Comparison of ENCODE assay signal across 9 cellular contexts in the genomic region with DNA sequence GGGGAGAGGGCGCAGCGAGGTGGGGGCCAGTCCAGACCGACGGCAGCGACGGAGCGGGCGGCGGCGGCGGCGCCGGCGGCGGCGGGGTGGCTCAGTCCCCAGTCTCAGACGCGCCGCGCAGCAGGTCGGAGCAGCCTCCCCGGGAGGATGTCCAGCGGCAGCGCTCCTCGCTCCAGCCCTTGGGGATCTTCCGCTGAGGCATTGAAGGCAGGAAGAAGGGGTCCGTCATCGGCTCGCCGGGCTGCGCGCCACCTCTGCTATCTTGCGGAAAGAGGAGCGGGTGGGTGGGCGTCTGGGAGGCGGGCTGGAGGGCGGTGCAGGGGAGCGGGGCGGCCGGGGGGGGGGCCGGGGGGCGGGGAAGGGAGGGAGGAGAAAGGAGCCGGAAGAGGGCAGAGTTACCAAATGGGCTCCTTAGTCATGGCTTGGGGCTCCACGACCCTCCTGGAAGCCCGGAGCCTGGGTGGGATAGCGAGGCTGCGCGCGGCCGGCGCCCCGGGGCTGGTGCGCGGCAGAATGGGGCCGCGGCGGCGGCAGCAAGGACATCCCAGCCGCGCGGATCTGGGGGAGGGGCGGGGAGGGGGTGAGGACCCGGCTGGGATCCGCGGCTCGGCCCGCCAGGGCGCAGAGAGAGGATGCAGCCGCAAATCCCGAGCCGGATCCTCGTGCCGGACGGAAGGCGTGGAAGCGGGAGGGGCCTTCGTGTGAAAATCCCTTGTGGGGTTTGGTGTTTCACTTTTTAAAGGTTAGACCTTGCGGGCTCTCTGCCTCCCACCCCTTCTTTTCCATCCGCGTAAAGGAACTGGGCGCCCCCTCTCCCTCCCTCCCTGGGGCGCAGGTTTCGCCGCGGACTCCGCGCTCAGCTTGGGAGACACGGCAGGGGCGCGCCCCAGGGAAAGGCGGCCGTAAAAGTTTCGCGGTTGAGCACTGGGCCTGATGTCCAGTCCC. TPM values are rescaled to one million over a fixed set of nuclear protein-coding genes. Genes with fewer than 3 reads are reported as not detected.
DNase-seq lines count a peak whose midpoint lies in the region; ATAC-seq and TF ChIP-seq lines count a peak whose summit lies in the region.
"Had no signal": no experiment of that assay in that cellular context is flagged by ENCODE, and none has a peak within 500 bp of the region (broad histone marks: within the 10 kb centered on the region; RNA-seq: fewer than 3 reads in every experiment).

A gene with protein sequence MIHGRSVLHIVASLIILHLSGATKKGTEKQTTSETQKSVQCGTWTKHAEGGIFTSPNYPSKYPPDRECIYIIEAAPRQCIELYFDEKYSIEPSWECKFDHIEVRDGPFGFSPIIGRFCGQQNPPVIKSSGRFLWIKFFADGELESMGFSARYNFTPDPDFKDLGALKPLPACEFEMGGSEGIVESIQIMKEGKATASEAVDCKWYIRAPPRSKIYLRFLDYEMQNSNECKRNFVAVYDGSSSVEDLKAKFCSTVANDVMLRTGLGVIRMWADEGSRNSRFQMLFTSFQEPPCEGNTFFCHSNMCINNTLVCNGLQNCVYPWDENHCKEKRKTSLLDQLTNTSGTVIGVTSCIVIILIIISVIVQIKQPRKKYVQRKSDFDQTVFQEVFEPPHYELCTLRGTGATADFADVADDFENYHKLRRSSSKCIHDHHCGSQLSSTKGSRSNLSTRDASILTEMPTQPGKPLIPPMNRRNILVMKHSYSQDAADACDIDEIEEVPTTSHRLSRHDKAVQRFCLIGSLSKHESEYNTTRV (minus strand): TSS at position 267 of the 945 bp plus-strand sequence. CDS start 696 bp downstream, outside the sequence.

- DNase-seq in activated CD8-positive, alpha-beta memory T cell treated with anti-CD3 and anti-CD28 coated beads, Interleukin-2, amount 50 U/mL, for 48 hours, result peak; percentile 51
- DNase-seq in activated CD8-positive, alpha-beta memory T cell treated with anti-CD3 and anti-CD28 coated beads, Interleukin-2, amount 10 ng/mL, durations not matched to agents 7 days and 5 days, result no peak
- DNase-seq in RWPE2 (ENCODE audit: low spot score) (no peak), tibial nerve (ENCODE audit: low spot score in 2 of 2) (no peak), CD14-positive monocyte (ENCODE audit: low spot score) (no peak), foreskin melanocyte (no peak)
- DNase-seq in activated naive CD4-positive, alpha-beta T cell treated with anti-CD3 and anti-CD28 coated beads, Interleukin-2, amount 50 U/mL, for 16 hours, result no peak

- WGBS in tibial nerve, 2 donors, result 1 to 4% methylated on average over 20 to 52 of the region's 94 CpGs

- peaks cover 15% of the 10 kb centered on the region for H3K27me3 ChIP-seq in RWPE2 (ENCODE audit: insufficient read depth, poor library complexity, severe bottlenecking)
- peaks cover 45% of the 10 kb centered on the region for H3K27me3 ChIP-seq in iPS-15b (ENCODE audit: control insufficient read depth, insufficient read depth, low read length)
- H3K27me3 ChIP-seq in tibial nerve, result peaks cover 0 to 25% of the 10 kb centered on the region in 2 donors

- peaks cover 25% of the 10 kb centered on the region for H3K27me3 Mint-ChIP-seq in activated CD8-positive, alpha-beta memory T cell treated with anti-CD3 and anti-CD28 coated beads, Interleukin-2, amount 10 ng/mL, durations not matched to agents 7 days and 5 days
- peaks cover 39 to 49% (median 47%) of the 10 kb centered on the region in 3 donors for H3K27me3 Mint-ChIP-seq in CD14-positive monocyte (ENCODE audit: low read depth in 3 of 3)

- H3K9me3 ChIP-seq in RWPE2 (ENCODE audit: severe bottlenecking), result no peaks in the 10 kb centered on the region
- H3K9me3 ChIP-seq in iPS-15b (ENCODE audit: control insufficient read depth, insufficient read depth, low read length), result no peaks in the 10 kb centered on the region
- no peaks in the 10 kb centered on the region for H3K9me3 ChIP-seq in tibial nerve

- no peak for ATAC-seq in activated CD8-positive, alpha-beta memory T cell treated with anti-CD3 and anti-CD28 coated beads, Interleukin-2, amount 10 ng/mL, durations not matched to agents 7 days and 5 days
- peak; percentile 44 for ATAC-seq in RWPE2 (ENCODE audit: low read depth)
- ATAC-seq: Panc1 had no signal

- no peaks in the 10 kb centered on the region for H3K4me1 Mint-ChIP-seq in activated CD8-positive, alpha-beta memory T cell treated with anti-CD3 and anti-CD28 coated beads, Interleukin-2, amount 10 ng/mL, durations not matched to agents 7 days and 5 days
- H3K4me1 Mint-ChIP-seq in CD14-positive monocyte, result no peaks in the 10 kb centered on the region

- H3K4me3 ChIP-seq in RWPE2 (ENCODE audit: severe bottlenecking), result peak within 1 kb of the TSS; percentile 72
- H3K4me3 ChIP-seq in iPS-15b (ENCODE audit: low read depth, low read length), result peak within 1 kb of the TSS; percentile 85
- peak within 1 kb of the TSS; percentile 11 to 55 (median 22) for H3K4me3 ChIP-seq in tibial nerve

- H3K4me1 ChIP-seq in RWPE2 (ENCODE audit: insufficient read depth, poor library complexity, severe bottlenecking) (peaks cover 15% of the 10 kb centered on the region), iPS-15b (ENCODE audit: control insufficient read depth, insufficient read depth, low read length) (no peaks in the 10 kb centered on the region), tibial nerve (peaks cover 0 to 29% (median 0%) of the 10 kb centered on the region in 4 donors)

- no peak for TF ChIP-seq EP300 in tibial nerve (IDR thresholded peaks at IDR 0.05)

- CTCF ChIA-PET in activated CD8-positive, alpha-beta memory T cell treated with anti-CD3 and anti-CD28 coated beads, Interleukin-2, amount 10 ng/mL, durations not matched to agents 7 days and 5 days (lab: Charles Lee), result no interaction called here

- H3K4me3 Mint-ChIP-seq in activated CD8-positive, alpha-beta memory T cell treated with anti-CD3 and anti-CD28 coated beads, Interleukin-2, amount 10 ng/mL, durations not matched to agents 7 days and 5 days, result no peak within 1 kb of the TSS
- H3K4me3 Mint-ChIP-seq in CD14-positive monocyte, result peak within 1 kb of the TSS in 1 of 2 donors; percentile 86

- no peaks in the 10 kb centered on the region for H3K36me3 ChIP-seq in RWPE2 (ENCODE audit: low read depth)
- peaks cover under 1% of the 10 kb centered on the region for H3K36me3 ChIP-seq in iPS-15b (ENCODE audit: control insufficient read depth, insufficient read depth, low read length)
- H3K36me3 ChIP-seq in tibial nerve, result no peaks in the 10 kb centered on the region

- TF ChIP-seq POLR2A in tibial nerve (IDR thresholded peaks at IDR 0.05), result no peak

- no peak for TF ChIP-seq CTCF in RWPE2 (IDR thresholded peaks at IDR 0.05; ENCODE audit: poor library complexity, severe bottlenecking)
- TF ChIP-seq CTCF in tibial nerve (IDR thresholded peaks at IDR 0.05), result no peak
- no peak for TF ChIP-seq CTCF in CD14-positive monocyte (IDR thresholded peaks at IDR 0.05)

- intact Hi-C loops in CD14-positive monocyte (cut with micrococcal nuclease), result no loop called here

- no peak within 1 kb of the TSS for H3K27ac ChIP-seq in RWPE2 (ENCODE audit: poor library complexity, severe bottlenecking)
- no peak within 1 kb of the TSS for H3K27ac ChIP-seq in tibial nerve

- no peak within 1 kb of the TSS for H3K27ac Mint-ChIP-seq in activated CD8-positive, alpha-beta memory T cell treated with anti-CD3 and anti-CD28 coated beads, Interleukin-2, amount 10 ng/mL, durations not matched to agents 7 days and 5 days
- H3K27ac Mint-ChIP-seq in CD14-positive monocyte, result no peak within 1 kb of the TSS

- peaks cover 5% of the 10 kb centered on the region for H3K36me3 Mint-ChIP-seq in activated CD8-positive, alpha-beta memory T cell treated with anti-CD3 and anti-CD28 coated beads, Interleukin-2, amount 10 ng/mL, durations not matched to agents 7 days and 5 days
- no peaks in the 10 kb centered on the region for H3K36me3 Mint-ChIP-seq in CD14-positive monocyte

- H3K9ac ChIP-seq in iPS-15b (ENCODE audit: low read depth, low read length), result no peak within 1 kb of the TSS

- H3K9me3 Mint-ChIP-seq in activated CD8-positive, alpha-beta memory T cell treated with anti-CD3 and anti-CD28 coated beads, Interleukin-2, amount 10 ng/mL, durations not matched to agents 7 days and 5 days (ENCODE audit: low read depth), result peaks cover 4% of the 10 kb centered on the region
- H3K9me3 Mint-ChIP-seq in CD14-positive monocyte, result peaks cover 0 to 8% (median 2%) of the 10 kb centered on the region in 7 donors

RNA-seq across cellular contexts. Expression of the gene that starts here (rescaled TPM):
- total RNA-seq in activated CD8-positive, alpha-beta memory T cell treated with anti-CD3 and anti-CD28 coated beads, Interleukin-2, amount 10 ng/mL, durations not matched to agents 7 days and 5 days, result not detected
- total RNA-seq in tibial nerve, result 10 to 100 TPM in 1 of 4 donors, under 1 TPM in 3; 0.59 to 14.7 (median 0.64) TPM
- not detected for polyA plus RNA-seq in CD14-positive monocyte

Comparison
In these comparisons a context has a peak if more than half of its experiments do, and no peak if none do; other contexts are left out.
1. H3K4me3 ChIP-seq: peak in every context shown above with its lines; median percentile 85 in iPS-15b; 72 in RWPE2; 22 in tibial nerve.